13 cellular contexts compared by ENCODE assay signal in genomic region chr3:64728994-64729393, GRCh38. TPM values are rescaled to one million over a fixed set of nuclear protein-coding genes. Genes with fewer than 3 reads are reported as not detected.
"Had no signal": no experiment of that assay in that cellular context is flagged by ENCODE, and none has a peak within 500 bp of the region (broad histone marks: within the 10 kb centered on the region; RNA-seq: fewer than 3 reads in every experiment).

No MANE protein-coding gene starts in this region.

- DNase-seq: activated CD4-positive, alpha-beta T cell treated with anti-CD3 and anti-CD28 coated beads for 1 hour; activated CD4-positive, alpha-beta T cell treated with anti-CD3 and anti-CD28 coated beads, Interleukin-2, amount 50 U/mL, for 4 hours; endodermal cell; immature natural killer cell; lower lobe of right lung; stimulated activated CD4-positive, alpha-beta T cell treated with anti-CD3 and anti-CD28 coated beads, Interleukin-2, amount 100 ng/mL, for 24 hours; stimulated activated naive CD8-positive, alpha-beta T cell treated with anti-CD3 and anti-CD28 coated beads, Interleukin-15, amount 100 ng/mL, for 72 hours; upper lobe of right lung; WERI-Rb-1 had no signal

- H3K27ac ChIP-seq: lower lobe of right lung, SK-N-MC, upper lobe of right lung, WERI-Rb-1 had no signal

- H3K9me3 ChIP-seq: lower lobe of right lung, upper lobe of right lung had no signal

- H3K36me3 ChIP-seq: lower lobe of right lung, upper lobe of right lung, WERI-Rb-1 had no signal

- H3K4me3 ChIP-seq: lower lobe of right lung, SK-N-MC, upper lobe of right lung had no signal

- ATAC-seq: activated T-helper 17 cell treated with anti-CD3 and anti-CD28 coated beads, Interleukin-2, amount 50 U/mL, for 72 hours; lower lobe of right lung; natural killer cell treated with Interleukin-12 subunit alpha and Interleukin-12 subunit beta and Interleukin-15 and Interleukin-18, amount 100 ng/mL, for 72 hours; stimulated activated naive CD8-positive, alpha-beta T cell treated with anti-CD3 and anti-CD28 coated beads, Interleukin-15, amount 100 ng/mL, for 72 hours; upper lobe of right lung had no signal

- H3K4me1 ChIP-seq: upper lobe of right lung had no signal

- H3K27me3 ChIP-seq: upper lobe of right lung had no signal

RNA-seq across cellular contexts. Expression of gene ADAMTS9, which starts 41.2 kb away (rescaled TPM):
- total RNA-seq: activated T-helper 17 cell treated with anti-CD3 and anti-CD28 coated beads, Interleukin-2, amount 50 U/mL, for 72 hours; natural killer cell treated with Interleukin-12 subunit alpha and Interleukin-12 subunit beta and Interleukin-15 and Interleukin-18, amount 100 ng/mL, for 72 hours; T-helper 2 cell treated with Interferon-gamma antibody and Interleukin-4, amounts not matched to agents 100 ng/mL and 5 ng/mL, for 36 hours had no signal
- polyA plus RNA-seq: immature natural killer cell had no signal
